In the genomic region with DNA sequence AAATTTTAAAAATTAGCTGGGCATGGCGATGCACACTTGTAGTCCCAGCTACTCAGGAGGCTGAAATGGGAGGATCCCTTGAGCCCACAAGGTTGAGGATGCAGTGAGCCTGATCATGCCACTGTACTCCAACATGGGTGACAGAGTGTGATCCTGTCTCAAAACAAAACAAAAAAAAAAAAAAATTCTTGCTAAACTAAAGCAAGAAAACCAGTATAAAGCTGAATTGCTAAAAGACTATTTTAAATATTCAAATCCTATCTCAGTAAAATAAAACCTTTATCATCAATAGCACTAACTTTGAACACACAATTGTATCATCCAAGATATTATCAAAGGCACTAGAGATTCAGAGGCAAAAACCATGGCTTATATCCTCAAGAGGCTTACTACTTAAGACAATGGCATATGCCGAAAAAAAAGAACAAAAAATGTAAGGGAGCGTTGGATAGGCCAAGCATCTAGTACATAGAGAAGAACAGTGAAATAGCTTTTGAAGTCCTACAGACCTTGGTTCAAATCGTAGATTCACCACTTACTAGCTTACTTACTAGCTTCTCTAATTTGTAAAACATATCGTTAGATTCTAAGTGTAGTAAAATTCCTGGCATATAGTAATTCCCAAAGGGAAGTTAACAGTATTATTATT, we compare ENCODE assay signal across 1 cellular context.
TF ChIP-seq lines count a peak whose summit lies in the region.

No MANE protein-coding gene starts in this region.

TF ChIP-seq in K562, 482 proteins besides CTCF, POLR2A, EP300 and RAD21 (continued from another document):
- no peak for TF ChIP-seq ZBTB5 (IDR thresholded peaks at IDR 0.05)
- no peak for TF ChIP-seq CREM (IDR thresholded peaks at IDR 0.05; ENCODE audit: low read depth)
- TF ChIP-seq PML (IDR thresholded peaks at IDR 0.05; ENCODE audit: low read length), result no peak
- no peak for TF ChIP-seq TGIF2 (CRISPR knock-in tag; IDR thresholded peaks at IDR 0.05)
- peak in 1 of 3 experiments; percentile 8 for TF ChIP-seq YY1 (IDR thresholded peaks at IDR 0.05; ENCODE audit: borderline replicate concordance in 1 of 3, control insufficient read depth in 1 of 3, extremely low read depth in 1 of 3, insufficient read depth in 3 of 3, insufficient read length in 1 of 3, insufficient replicate concordance in 2 of 3, low read depth in 1 of 3, low read length in 2 of 3)
- peak; percentile 13 for TF ChIP-seq HDAC3 (IDR thresholded peaks at IDR 0.05; ENCODE audit: borderline replicate concordance, partially characterized antibody)
- TF ChIP-seq ZNF316 (IDR thresholded peaks at IDR 0.05), result peak; percentile 50
- no peak for TF ChIP-seq TCF7 (IDR thresholded peaks at IDR 0.05; ENCODE audit: borderline replicate concordance)
- TF ChIP-seq ZNF431 (CRISPR knock-in tag; IDR thresholded peaks at IDR 0.05), result no peak
- TF ChIP-seq, protein P1, sequence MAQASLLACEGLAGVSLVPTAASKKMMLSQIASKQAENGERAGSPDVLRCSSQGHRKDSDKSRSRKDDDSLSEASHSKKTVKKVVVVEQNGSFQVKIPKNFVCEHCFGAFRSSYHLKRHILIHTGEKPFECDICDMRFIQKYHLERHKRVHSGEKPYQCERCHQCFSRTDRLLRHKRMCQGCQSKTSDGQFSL (CRISPR knock-in tag; IDR thresholded peaks at IDR 0.05), result no peak
- TF ChIP-seq, protein P1 (tag; IDR thresholded peaks at IDR 0.05), result no peak
- no peak for TF ChIP-seq YBX1 (IDR thresholded peaks at IDR 0.05)
- no peak for TF ChIP-seq MTF1 (CRISPR knock-in tag; IDR thresholded peaks at IDR 0.05; ENCODE audit: borderline replicate concordance)
- TF ChIP-seq MLLT1 (IDR thresholded peaks at IDR 0.05), result 0 out of 4 replicates have a peak, but pooled peaks of 1 of the 2 experiments have one; percentile 38
- no peak for TF ChIP-seq ARHGAP35 (IDR thresholded peaks at IDR 0.05; ENCODE audit: partially characterized antibody)
- no peak for TF ChIP-seq MCM7 (IDR thresholded peaks at IDR 0.05)
- TF ChIP-seq HSF4 (CRISPR knock-in tag; IDR thresholded peaks at IDR 0.05; ENCODE audit: borderline replicate concordance), result no peak
- no peak for TF ChIP-seq ATF7 (IDR thresholded peaks at IDR 0.05)
- TF ChIP-seq ARID1B (IDR thresholded peaks at IDR 0.05), result peak; percentile 26; the same call in 1 of the 2 replicates
- no peak for TF ChIP-seq ZNF124 (CRISPR knock-in tag; IDR thresholded peaks at IDR 0.05)
- no peak for TF ChIP-seq POLR2G (IDR thresholded peaks at IDR 0.05; ENCODE audit: low read depth, low read length)
- peak; percentile 35 for TF ChIP-seq ETS2 (tag; IDR thresholded peaks at IDR 0.05; ENCODE audit: borderline replicate concordance, poor library complexity, severe bottlenecking)
- no peak for TF ChIP-seq NRF1 (conservative IDR thresholded peaks at IDR 0.05 in 1 of 2, IDR thresholded peaks at IDR 0.05 in 1 of 2)
- TF ChIP-seq ZKSCAN8 (CRISPR knock-in tag; IDR thresholded peaks at IDR 0.05), result 0 out of 2 replicates have a peak, but pooled peaks have one; percentile 29
- no peak for TF ChIP-seq ZNF79 (CRISPR knock-in tag; IDR thresholded peaks at IDR 0.05; ENCODE audit: low read depth)
- no peak for TF ChIP-seq RBM34 (IDR thresholded peaks at IDR 0.05; ENCODE audit: borderline replicate concordance, insufficient read depth, low read length)
- no peak for TF ChIP-seq ZNF134 (CRISPR knock-in tag; conservative IDR thresholded peaks at IDR 0.05)
- peak; percentile 39; the same call in 1 of the 2 replicates for TF ChIP-seq SMARCE1 (IDR thresholded peaks at IDR 0.05)
- TF ChIP-seq FOXJ3 (CRISPR knock-in tag; IDR thresholded peaks at IDR 0.05), result no peak
- TF ChIP-seq EHMT2 (IDR thresholded peaks at IDR 0.05), result no peak
- no peak for TF ChIP-seq ZSCAN32 (CRISPR knock-in tag; IDR thresholded peaks at IDR 0.05)
- TF ChIP-seq ZBTB43 (CRISPR knock-in tag; IDR thresholded peaks at IDR 0.05), result no peak
- TF ChIP-seq MED1 (CRISPR knock-in tag; IDR thresholded peaks at IDR 0.05; ENCODE audit: borderline replicate concordance), result no peak
- TF ChIP-seq, protein P2, sequence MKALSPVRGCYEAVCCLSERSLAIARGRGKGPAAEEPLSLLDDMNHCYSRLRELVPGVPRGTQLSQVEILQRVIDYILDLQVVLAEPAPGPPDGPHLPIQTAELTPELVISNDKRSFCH (CRISPR knock-in tag; IDR thresholded peaks at IDR 0.05), result no peak
- TF ChIP-seq, protein P2 (tag; IDR thresholded peaks at IDR 0.05), result no peak
- no peak for TF ChIP-seq L3MBTL2 (IDR thresholded peaks at IDR 0.05)
- TF ChIP-seq ZKSCAN1 (IDR thresholded peaks at IDR 0.05; ENCODE audit: low read depth, low read length), result no peak
- no peak for TF ChIP-seq PREB (CRISPR knock-in tag; IDR thresholded peaks at IDR 0.05)
- TF ChIP-seq ESRRA (IDR thresholded peaks at IDR 0.05; ENCODE audit: borderline replicate concordance, low read depth), result no peak
- TF ChIP-seq ZNF384 (IDR thresholded peaks at IDR 0.05; ENCODE audit: low read depth, low read length), result no peak
- TF ChIP-seq BACH1 (tag; IDR thresholded peaks at IDR 0.05), result no peak
- no peak for TF ChIP-seq PHF8 (IDR thresholded peaks at IDR 0.05; ENCODE audit: borderline replicate concordance, low read length)
- no peak for TF ChIP-seq ZNF586 (CRISPR knock-in tag; conservative IDR thresholded peaks at IDR 0.05)
- TF ChIP-seq ZNF644 (tag; IDR thresholded peaks at IDR 0.05; ENCODE audit: low read depth), result no peak
- 0 out of 2 replicates have a peak, but pooled peaks have one; percentile 12 for TF ChIP-seq CC2D1A (IDR thresholded peaks at IDR 0.05)
- no peak for TF ChIP-seq ZNF57 (CRISPR knock-in tag; IDR thresholded peaks at IDR 0.05)
- TF ChIP-seq CHD1 (IDR thresholded peaks at IDR 0.05; ENCODE audit: low read length), result no peak
- TF ChIP-seq ZFPM2 (CRISPR knock-in tag; IDR thresholded peaks at IDR 0.05), result no peak
- no peak for TF ChIP-seq ZFP30 (CRISPR knock-in tag; IDR thresholded peaks at IDR 0.05; ENCODE audit: borderline replicate concordance)
- no peak for TF ChIP-seq NELFE (IDR thresholded peaks at IDR 0.05; ENCODE audit: insufficient read depth, insufficient read length)
